ENCODE assay signal across 8 cellular contexts in the genomic region with DNA sequence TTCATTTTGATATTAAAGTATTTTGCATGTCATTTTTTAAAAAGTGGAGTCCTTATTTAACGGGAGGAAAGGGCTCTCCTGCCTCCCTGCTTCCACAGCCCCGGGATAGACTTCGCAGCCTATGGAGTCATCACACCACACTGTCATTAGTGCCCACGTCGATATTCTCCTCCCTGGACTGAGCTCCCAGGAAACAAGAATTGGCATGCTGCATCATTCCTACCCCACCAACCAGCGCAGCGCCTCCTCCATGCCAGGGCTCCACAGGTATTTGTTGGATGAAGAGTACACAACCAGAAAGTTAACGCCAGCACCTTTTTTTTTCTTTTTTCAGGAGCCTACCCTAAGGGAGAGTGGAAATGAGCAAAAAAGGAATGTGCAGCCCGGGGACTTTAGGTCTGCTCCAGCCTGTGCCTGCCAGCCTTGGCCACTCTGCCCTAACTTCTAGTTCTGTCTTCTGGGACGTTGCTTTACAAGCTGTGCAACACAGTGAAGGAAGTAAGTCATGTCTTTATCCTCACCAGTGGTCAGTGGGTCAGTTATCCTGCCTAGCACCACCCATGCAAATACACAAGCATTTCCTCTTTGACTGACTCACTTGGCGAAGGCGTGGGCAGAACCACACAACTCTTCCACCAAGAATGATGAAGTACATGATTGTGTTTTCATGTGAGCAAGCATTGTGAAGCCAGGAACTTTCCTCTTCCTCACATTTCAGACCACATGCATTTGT.
A peak's percentile ranks its signal among the peaks of the same experiment; 100 is the strongest.
DNase-seq lines count a peak whose midpoint lies in the region; ATAC-seq and TF ChIP-seq lines count a peak whose summit lies in the region.

No MANE protein-coding gene starts in this region.

- H3K27ac Mint-ChIP-seq in stimulated activated naive CD8-positive, alpha-beta T cell treated with anti-CD3 and anti-CD28 coated beads, Interleukin-15, amount 100 ng/mL, for 72 hours = peak overlapping the region in 1 of 2 donors; percentile 19

- peaks cover 52% of the 10 kb centered on the region for H3K27me3 Mint-ChIP-seq in stimulated activated naive CD8-positive, alpha-beta T cell treated with anti-CD3 and anti-CD28 coated beads, Interleukin-15, amount 100 ng/mL, for 72 hours

- peaks cover 16% of the 10 kb centered on the region for H3K4me1 Mint-ChIP-seq in stimulated activated naive CD8-positive, alpha-beta T cell treated with anti-CD3 and anti-CD28 coated beads, Interleukin-15, amount 100 ng/mL, for 72 hours

- no peak overlapping the region for H3K4me3 Mint-ChIP-seq in stimulated activated naive CD8-positive, alpha-beta T cell treated with anti-CD3 and anti-CD28 coated beads, Interleukin-15, amount 100 ng/mL, for 72 hours

- TF ChIP-seq CTCF in AG04450 (IDR thresholded peaks at IDR 0.05; ENCODE audit: low read depth, low read length) (no peak), Panc1 (IDR thresholded peaks at IDR 0.05) (no peak), fibroblast of villous mesenchyme (IDR thresholded peaks at IDR 0.05; ENCODE audit: insufficient read depth, low read depth, low read length) (no peak)

- H3K36me3 ChIP-seq in Panc1 (ENCODE audit: control insufficient read depth, insufficient read depth, low read length) = no peaks in the 10 kb centered on the region

- H3K4me3 ChIP-seq in AG04450 (ENCODE audit: low read depth, low read length) (peak overlapping the region; percentile 17; the same call in 1 of the 2 replicates), Panc1 (ENCODE audit: low read depth in 2 of 2, low read length in 2 of 2) (no peak overlapping the region), fibroblast of villous mesenchyme (ENCODE audit: low read depth, low read length) (no peak overlapping the region)

- H3K27me3 ChIP-seq in AG04450 (ENCODE audit: control insufficient read depth, insufficient read depth, low read length) (no peaks in the 10 kb centered on the region), Panc1 (ENCODE audit: control insufficient read depth, insufficient read depth, low read length) (no peaks in the 10 kb centered on the region)

- DNase-seq in AG04450 (ENCODE audit: low read depth, low spot score) (peak; percentile 75), Panc1 (ENCODE audit: low read depth, low spot score) (no peak), fibroblast of villous mesenchyme (ENCODE audit: low read depth) (peak; percentile 78), NCI-H2107 treated with DMSO at 0.1 percent for 48 hours (lab: John Stamatoyannopoulos, UW; ENCODE audit: unreplicated experiment) (no peak)
- DNase-seq in stimulated activated naive CD8-positive, alpha-beta T cell treated with anti-CD3 and anti-CD28 coated beads, Interleukin-15, amount 100 ng/mL, for 72 hours = no peak

- no peaks in the 10 kb centered on the region for H3K4me1 ChIP-seq in Panc1 (ENCODE audit: control insufficient read depth, insufficient read depth, low read length)

- H3K9me3 Mint-ChIP-seq in stimulated activated naive CD8-positive, alpha-beta T cell treated with anti-CD3 and anti-CD28 coated beads, Interleukin-15, amount 100 ng/mL, for 72 hours = no peaks in the 10 kb centered on the region

- CTCF ChIA-PET in AG04450 (lab: Charles Lee) (no interaction called here), Panc1 (lab: Charles Lee) (no interaction called here)

- ATAC-seq in GM19452 (IDR thresholded peaks at IDR 0.05; ENCODE audit: unreplicated experiment) (peak; percentile 69), Panc1 (peak; percentile 42; the same call in 1 of the 2 replicates), HG02763 (IDR thresholded peaks at IDR 0.05; ENCODE audit: unreplicated experiment) (no peak), HG03571 (IDR thresholded peaks at IDR 0.05; ENCODE audit: unreplicated experiment) (no peak)
- ATAC-seq in stimulated activated naive CD8-positive, alpha-beta T cell treated with anti-CD3 and anti-CD28 coated beads, Interleukin-15, amount 100 ng/mL, for 72 hours = peak; percentile 42

- POLR2A ChIA-PET in AG04450 (lab: Yijun Ruan, JAX) = interaction anchor here (1.0 kb wide), 1 partner anchor 36 kb away, joined by 3 read pairs; no protein-coding TSS in a partner anchor
- POLR2A ChIA-PET in Panc1 (lab: Charles Lee) = no interaction called here

- no TSS peak for BruUV-seq in Panc1 (replicated peaks; lab: Mats Ljungman, UMichigan)

- in situ Hi-C loops in Panc1 (cut with HindIII; ENCODE audit: low pct_unique_long_range_greater_than_20kb, low sequenced_read_pairs) = no loop called here

- intact Hi-C loops in Panc1 (cut with micrococcal nuclease; ENCODE audit: unreplicated experiment) = no loop called here

- H3K27ac ChIP-seq in AG04450 (ENCODE audit: low read depth, low read length) (peak overlapping the region; percentile 83), Panc1 (ENCODE audit: low read length) (no peak overlapping the region)

- H3K9me3 ChIP-seq in AG04450 (ENCODE audit: control insufficient read depth, insufficient read depth, low read length) = no peaks in the 10 kb centered on the region
- H3K9me3 ChIP-seq in Panc1 (ENCODE audit: control insufficient read depth, insufficient read depth, low read depth, low read length) = no peaks in the 10 kb centered on the region

Comparison
In these comparisons a context has a peak if more than half of its experiments do, and no peak if none do; other contexts are left out.
1. DNase-seq: peak in AG04450 (single experiment) and fibroblast of villous mesenchyme (single experiment); none in Panc1 (single experiment), stimulated activated naive CD8-positive, alpha-beta T cell treated with anti-CD3 and anti-CD28 coated beads, Interleukin-15, amount 100 ng/mL, for 72 hours (0 of 2) and NCI-H2107 treated with DMSO at 0.1 percent for 48 hours (single experiment).
2. ATAC-seq: peak in GM19452 (single experiment), Panc1 (single experiment) and stimulated activated naive CD8-positive, alpha-beta T cell treated with anti-CD3 and anti-CD28 coated beads, Interleukin-15, amount 100 ng/mL, for 72 hours (single experiment); none in HG02763 (single experiment) and HG03571 (single experiment).